Comparison of ENCODE assay signal across 8 cellular contexts in genomic region chr3:114418724-114419543, GRCh38.
DNase-seq lines count a peak whose midpoint lies in the region; ATAC-seq and TF ChIP-seq lines count a peak whose summit lies in the region.

No MANE protein-coding gene starts in this region.

- DNase-seq in ACHN = peak; percentile 63
- DNase-seq in GM12864 (ENCODE audit: low read depth) = no peak
- peak; percentile 81 for DNase-seq in HFFc6
- peak; percentile 72 for DNase-seq in MM.1S
- DNase-seq in RWPE2 (ENCODE audit: low spot score) = no peak
- DNase-seq in midbrain (lab: John Stamatoyannopoulos, UW) = peak; percentile 77
- DNase-seq in effector CD8-positive, alpha-beta T cell (lab: John Stamatoyannopoulos, UW) = no peak

- H3K27ac ChIP-seq in MM.1S (ENCODE audit: low read length) (no peak overlapping the region), RWPE2 (ENCODE audit: poor library complexity, severe bottlenecking) (no peak overlapping the region)

- H3K36me3 ChIP-seq in MM.1S (replicated peaks; ENCODE audit: insufficient read depth, low read length) (no peaks in the 10 kb centered on the region), RWPE2 (ENCODE audit: low read depth) (no peaks in the 10 kb centered on the region), endocrine pancreas (ENCODE audit: control insufficient read depth, insufficient read depth, low read length) (no peaks in the 10 kb centered on the region)

- peaks cover 30% of the 10 kb centered on the region for H3K4me1 Mint-ChIP-seq in HFFc6 (ENCODE audit: low read depth)

- H3K4me3 ChIP-seq in GM12864 (ENCODE audit: low read depth, low read length) (no peak overlapping the region), MM.1S (ENCODE audit: low read length) (no peak overlapping the region), RWPE2 (ENCODE audit: severe bottlenecking) (no peak overlapping the region), endocrine pancreas (ENCODE audit: control insufficient read depth, insufficient read depth, low read length) (peak overlapping the region; percentile 65)

- TF ChIP-seq CTCF in GM12864 (IDR thresholded peaks at IDR 0.05; ENCODE audit: low read depth, low read length, missing control alignments) (peak; percentile 68), HFFc6 (IDR thresholded peaks at IDR 0.05) (peak; percentile 98), MM.1S (IDR thresholded peaks at IDR 0.05; ENCODE audit: low read length) (peak; percentile 85), RWPE2 (IDR thresholded peaks at IDR 0.05; ENCODE audit: poor library complexity, severe bottlenecking) (peak; percentile 89)

- no peak overlapping the region for H2AFZ ChIP-seq in MM.1S (ENCODE audit: low read length)

- ATAC-seq in RWPE2 (ENCODE audit: low read depth) = peak; percentile 86

- no peaks in the 10 kb centered on the region for H3K36me3 Mint-ChIP-seq in HFFc6 (ENCODE audit: low read depth)

- H3K4me1 ChIP-seq in MM.1S (ENCODE audit: low read length) = no peaks in the 10 kb centered on the region
- H3K4me1 ChIP-seq in RWPE2 (ENCODE audit: insufficient read depth, poor library complexity, severe bottlenecking) = no peaks in the 10 kb centered on the region
- H3K4me1 ChIP-seq in endocrine pancreas (ENCODE audit: control insufficient read depth, insufficient read depth, low read length) = peaks cover 31% of the 10 kb centered on the region

- H3F3A ChIP-seq in MM.1S (ENCODE audit: insufficient read depth, low read length) = no peaks in the 10 kb centered on the region

- H3K9ac ChIP-seq in MM.1S (ENCODE audit: low read length) (no peak overlapping the region), endocrine pancreas (ENCODE audit: control insufficient read depth, insufficient read depth, low read length) (no peak overlapping the region)

- H3K27me3 Mint-ChIP-seq in HFFc6 (ENCODE audit: insufficient read depth) = no peaks in the 10 kb centered on the region; the same call in 1 of the 2 replicates

- no peaks in the 10 kb centered on the region for H3K9me2 ChIP-seq in MM.1S (replicated peaks; ENCODE audit: insufficient read depth, low read length)

- H3K27me3 ChIP-seq in MM.1S (replicated peaks; ENCODE audit: insufficient read depth, low read length) (no peaks in the 10 kb centered on the region), RWPE2 (ENCODE audit: insufficient read depth, poor library complexity, severe bottlenecking) (no peaks in the 10 kb centered on the region), endocrine pancreas (ENCODE audit: control insufficient read depth, insufficient read depth, low read length) (no peaks in the 10 kb centered on the region)

- H3K27ac Mint-ChIP-seq in HFFc6 = peak overlapping the region; percentile 76

- H3K4me3 Mint-ChIP-seq in HFFc6 = peak overlapping the region; percentile 66

- H3K9me3 ChIP-seq in MM.1S (replicated peaks; ENCODE audit: insufficient read depth, low read length) (no peaks in the 10 kb centered on the region), RWPE2 (ENCODE audit: severe bottlenecking) (no peaks in the 10 kb centered on the region), endocrine pancreas (ENCODE audit: control insufficient read depth, low read length) (no peaks in the 10 kb centered on the region)

- no peaks in the 10 kb centered on the region for H4K20me1 ChIP-seq in MM.1S (ENCODE audit: insufficient read depth, low read length)

- in situ Hi-C loops in ACHN (cut with HindIII; ENCODE audit: low pct_ligation_motif_present, low pct_unique_long_range_greater_than_20kb, low sequenced_read_pairs) = no loop called here

- H3K79me2 ChIP-seq in MM.1S (ENCODE audit: low read length) = no peaks in the 10 kb centered on the region

- 0 out of 2 replicates have a peak overlapping the region, but pooled peaks have one; percentile 12 for H3K4me2 ChIP-seq in MM.1S (ENCODE audit: low read depth, low read length)

- H3K9me3 Mint-ChIP-seq in HFFc6 = no peaks in the 10 kb centered on the region

Comparison
In these comparisons a context has a peak if more than half of its experiments do, and no peak if none do; other contexts are left out.
1. DNase-seq: peak in ACHN (single experiment), HFFc6 (single experiment), MM.1S (single experiment) and midbrain (single experiment); none in GM12864 (single experiment), RWPE2 (single experiment) and effector CD8-positive, alpha-beta T cell (single experiment).
2. Peak in every context shown above with its lines, with median percentiles within 50 percentile points of each other: CTCF ChIP-seq.